8 cellular contexts compared by ENCODE assay signal in genomic region chr21:32773048-32773344, GRCh38. TPM values are rescaled to one million over a fixed set of nuclear protein-coding genes. Genes with fewer than 3 reads are reported as not detected.
DNase-seq lines count a peak whose midpoint lies in the region; ATAC-seq and TF ChIP-seq lines count a peak whose summit lies in the region.
"Not testable (repeated sequence)": the region's sequence is repeated elsewhere in the genome, so short reads cannot be mapped to it uniquely, and the experiment has no call there.

No MANE protein-coding gene starts in this region.

- intact Hi-C loops in CD4-positive, alpha-beta T cell (cut with DNase I, micrococcal nuclease): loop anchor here (2.0 to 10.0 kb wide), 7 partner anchors 46 to 704 kb away; partner anchors contain the start of genes CFAP298 (in 2 of the 2), SYNJ1 (in 1 of the 2), TMEM50B (in 1 of the 2) and URB1 (in 1 of the 2)

- not testable (repeated sequence) for DNase-seq in CD4-positive, alpha-beta T cell; T-cell; effector memory CD4-positive, alpha-beta T cell; neural progenitor cell (ENCODE audit: low spot score); suprapubic skin (ENCODE audit: low spot score in 2 of 2)

- H3K27ac ChIP-seq in CD4-positive, alpha-beta T cell (ENCODE audit: low read depth, low read length): peak overlapping the region; percentile 7
- H3K27ac ChIP-seq in KMS-11: peak overlapping the region; percentile 84
- peak overlapping the region; percentile 75 for H3K27ac ChIP-seq in effector memory CD4-positive, alpha-beta T cell (ENCODE audit: insufficient read depth, low read length, poor library complexity, severe bottlenecking)
- not testable (repeated sequence) for H3K27ac ChIP-seq in neural progenitor cell, suprapubic skin

- TF ChIP-seq POLR2A in suprapubic skin (IDR thresholded peaks at IDR 0.05): not testable (repeated sequence)

- H3K36me3 Mint-ChIP-seq in CD4-positive, alpha-beta T cell (ENCODE audit: low read depth): peaks cover 40% of the 10 kb centered on the region
- peaks cover 11% of the 10 kb centered on the region for H3K36me3 Mint-ChIP-seq in T-cell
- H3K36me3 Mint-ChIP-seq in activated naive CD4-positive, alpha-beta T cell treated with anti-CD3 and anti-CD28 coated beads, Interleukin-2, amount 50 U/mL, for 24 hours: peaks cover 15% of the 10 kb centered on the region
- H3K36me3 Mint-ChIP-seq in neural progenitor cell: not testable (repeated sequence)

- not testable (repeated sequence) for H3K27me3 Mint-ChIP-seq in CD4-positive, alpha-beta T cell; T-cell; activated naive CD4-positive, alpha-beta T cell treated with anti-CD3 and anti-CD28 coated beads, Interleukin-2, amount 50 U/mL, for 24 hours
- peaks cover 10% of the 10 kb centered on the region for H3K27me3 Mint-ChIP-seq in neural progenitor cell (ENCODE audit: insufficient read depth, low read depth)

- not testable (repeated sequence) for H3K36me3 ChIP-seq in KMS-11 (ENCODE audit: insufficient read depth); effector memory CD4-positive, alpha-beta T cell (ENCODE audit: control insufficient read depth, insufficient read depth, low read length); iPS-15b (ENCODE audit: control insufficient read depth, insufficient read depth, low read length); suprapubic skin
- H3K36me3 ChIP-seq in neural progenitor cell: peaks cover 17% of the 10 kb centered on the region

- H3K9ac ChIP-seq in KMS-11: peak overlapping the region; percentile 68
- H3K9ac ChIP-seq in iPS-15b (ENCODE audit: low read depth, low read length); neural progenitor cell: not testable (repeated sequence)

- H4K20me1 ChIP-seq in KMS-11 (ENCODE audit: insufficient read depth) (peaks cover 21% of the 10 kb centered on the region), neural progenitor cell (ENCODE audit: low read depth) (peaks cover 30% of the 10 kb centered on the region)

- not testable (repeated sequence) for ATAC-seq in CD4-positive, alpha-beta T cell (ENCODE audit: poor library complexity); T-cell (replicated peaks in 1 of 4)

- TF ChIP-seq EP300 in suprapubic skin (IDR thresholded peaks at IDR 0.05): not testable (repeated sequence)

- CTCF ChIA-PET in CD4-positive, alpha-beta T cell (lab: Charles Lee): interaction anchor here (0.9 kb wide), 1 partner anchor 53 kb away, joined by 3 read pairs; no protein-coding TSS in a partner anchor
- CTCF ChIA-PET in T-cell (lab: Charles Lee): interaction anchor here in 1 of 2 donors (0.7 kb wide), 1 partner anchor 53 kb away, joined by 3 read pairs; no protein-coding TSS in a partner anchor

- not testable (repeated sequence) for H3K9me3 ChIP-seq in CD4-positive, alpha-beta T cell (ENCODE audit: control insufficient read depth, low read length); effector memory CD4-positive, alpha-beta T cell (ENCODE audit: control insufficient read depth, low read length); iPS-15b (ENCODE audit: control insufficient read depth, insufficient read depth, low read length); neural progenitor cell (ENCODE audit: low read depth); suprapubic skin

- H3K4me2 ChIP-seq in KMS-11: peak overlapping the region; percentile 73
- H3K4me2 ChIP-seq in neural progenitor cell: peak overlapping the region; percentile 94

- WGBS in suprapubic skin: 94% methylated on average over 11 of the region's 11 CpGs

- H3K4me3 Mint-ChIP-seq in CD4-positive, alpha-beta T cell: peak overlapping the region; percentile 96
- H3K4me3 Mint-ChIP-seq in T-cell: peak overlapping the region; percentile 84 to 98 (median 98)
- H3K4me3 Mint-ChIP-seq in activated naive CD4-positive, alpha-beta T cell treated with anti-CD3 and anti-CD28 coated beads, Interleukin-2, amount 50 U/mL, for 24 hours: peak overlapping the region; percentile 89
- H3K4me3 Mint-ChIP-seq in neural progenitor cell: peak overlapping the region; percentile 98

- not testable (repeated sequence) for H3K4me3 ChIP-seq in KMS-11 (IDR thresholded peaks at IDR 0.05; ENCODE audit: insufficient read depth, low read depth, low read length); effector memory CD4-positive, alpha-beta T cell (ENCODE audit: insufficient read depth, low read depth, low read length, poor library complexity, severe bottlenecking)
- H3K4me3 ChIP-seq in iPS-15b (ENCODE audit: low read depth, low read length) (peak overlapping the region; percentile 94), neural progenitor cell (peak overlapping the region; percentile 94), suprapubic skin (peak overlapping the region; percentile 92)

- H3K27ac Mint-ChIP-seq in CD4-positive, alpha-beta T cell: peak overlapping the region; percentile 93
- H3K27ac Mint-ChIP-seq in T-cell (peak overlapping the region; percentile 96 to 99), neural progenitor cell (peak overlapping the region; percentile 99)
- H3K27ac Mint-ChIP-seq in activated naive CD4-positive, alpha-beta T cell treated with anti-CD3 and anti-CD28 coated beads, Interleukin-2, amount 50 U/mL, for 24 hours: peak overlapping the region; percentile 99

- H3K4me1 Mint-ChIP-seq in CD4-positive, alpha-beta T cell (ENCODE audit: low read depth): peaks cover 48% of the 10 kb centered on the region
- peaks cover 46 to 57% (median 48%) of the 10 kb centered on the region in 3 donors for H3K4me1 Mint-ChIP-seq in T-cell
- H3K4me1 Mint-ChIP-seq in activated naive CD4-positive, alpha-beta T cell treated with anti-CD3 and anti-CD28 coated beads, Interleukin-2, amount 50 U/mL, for 24 hours: peaks cover 37% of the 10 kb centered on the region
- peaks cover 34% of the 10 kb centered on the region for H3K4me1 Mint-ChIP-seq in neural progenitor cell

- not testable (repeated sequence) for H3F3A ChIP-seq in neural progenitor cell (ENCODE audit: low read depth)

- H3K79me2 ChIP-seq in KMS-11 (ENCODE audit: insufficient read depth, low read depth) (peaks cover 32% of the 10 kb centered on the region), neural progenitor cell (ENCODE audit: low read depth) (peaks cover 45% of the 10 kb centered on the region)

- POLR2A ChIA-PET in CD4-positive, alpha-beta T cell (lab: Charles Lee): interaction anchor here (0.8 to 2.3 kb wide), 4 partner anchors 50 to 770 kb away, joined by 3 to 25 read pairs (median 10); partner anchors contain the start of genes GART, SON and TMEM50B
- POLR2A ChIA-PET in T-cell (lab: Charles Lee): not testable (repeated sequence)

- H2AFZ ChIP-seq in KMS-11 (ENCODE audit: low read depth): peak overlapping the region; percentile 69
- H2AFZ ChIP-seq in neural progenitor cell (replicated peaks): not testable (repeated sequence)

- not testable (repeated sequence) for H3K27me3 ChIP-seq in CD4-positive, alpha-beta T cell (ENCODE audit: control insufficient read depth, insufficient read depth, low read length); KMS-11 (ENCODE audit: insufficient read depth, low read depth); effector memory CD4-positive, alpha-beta T cell (replicated peaks; ENCODE audit: control insufficient read depth, insufficient read depth, low read length, poor library complexity, severe bottlenecking); iPS-15b (ENCODE audit: control insufficient read depth, insufficient read depth, low read length); neural progenitor cell; suprapubic skin

- peaks cover 37% of the 10 kb centered on the region for H3K4me1 ChIP-seq in KMS-11 (ENCODE audit: low read depth, poor library complexity, severe bottlenecking)
- not testable (repeated sequence) for H3K4me1 ChIP-seq in effector memory CD4-positive, alpha-beta T cell (ENCODE audit: control insufficient read depth, insufficient read depth, low read length, poor library complexity, severe bottlenecking); iPS-15b (ENCODE audit: control insufficient read depth, insufficient read depth, low read length)
- peaks cover 21% of the 10 kb centered on the region for H3K4me1 ChIP-seq in neural progenitor cell
- peaks cover 37% of the 10 kb centered on the region for H3K4me1 ChIP-seq in suprapubic skin

- TF ChIP-seq CTCF in CD4-positive, alpha-beta T cell (IDR thresholded peaks at IDR 0.05); KMS-11 (conservative IDR thresholded peaks at IDR 0.05; ENCODE audit: low read depth, low read length); neural progenitor cell (IDR thresholded peaks at IDR 0.05); suprapubic skin (IDR thresholded peaks at IDR 0.05): not testable (repeated sequence)

- H3K9me3 Mint-ChIP-seq in CD4-positive, alpha-beta T cell; T-cell; activated naive CD4-positive, alpha-beta T cell treated with anti-CD3 and anti-CD28 coated beads, Interleukin-2, amount 50 U/mL, for 24 hours; neural progenitor cell: not testable (repeated sequence)

RNA-seq across cellular contexts. Expression of gene PAXBP1, which starts 1.4 kb away (rescaled TPM):
- total RNA-seq in CD4-positive, alpha-beta T cell: 10 to 100 TPM; 48.7 to 51.5 TPM
- total RNA-seq in T-cell (10 to 100 TPM; 54.0 to 66.2 (median 58.2) TPM), neural progenitor cell (ENCODE audit: low replicate concordance) (121 and 193 TPM in 2 replicates), suprapubic skin (100 to 1,000 TPM in 1 of 4 donors, 10 to 100 TPM in 3; 24.6 to 116 (median 29.3) TPM)

RNA-seq across cellular contexts. Expression of gene SYNJ1, which starts 45.2 kb away (rescaled TPM):
- 10 to 100 TPM; 14.3 to 15.6 TPM for total RNA-seq in CD4-positive, alpha-beta T cell
- total RNA-seq in T-cell: 10 to 100 TPM; 15.2 to 24.0 (median 20.3) TPM
- total RNA-seq in neural progenitor cell (ENCODE audit: low replicate concordance): 2.0 and 4.1 TPM in 2 replicates
- 10 to 100 TPM in 1 of 4 donors, 1 to 10 TPM in 3; 4.3 to 20.3 (median 9.6) TPM for total RNA-seq in suprapubic skin
